ENCODE assay signal across 1 cellular context in genomic region chr2:42921162-42921550, GRCh38.
TF ChIP-seq lines count a peak whose summit lies in the region.

No MANE protein-coding gene starts in this region.

TF ChIP-seq in HCT116, 20 proteins besides CTCF, POLR2A, EP300 and RAD21 (continued from another document):
- no peak for TF ChIP-seq REST (IDR thresholded peaks at IDR 0.05; ENCODE audit: low read depth)
